Comparison of ENCODE assay signal across 8 cellular contexts in the genomic region with DNA sequence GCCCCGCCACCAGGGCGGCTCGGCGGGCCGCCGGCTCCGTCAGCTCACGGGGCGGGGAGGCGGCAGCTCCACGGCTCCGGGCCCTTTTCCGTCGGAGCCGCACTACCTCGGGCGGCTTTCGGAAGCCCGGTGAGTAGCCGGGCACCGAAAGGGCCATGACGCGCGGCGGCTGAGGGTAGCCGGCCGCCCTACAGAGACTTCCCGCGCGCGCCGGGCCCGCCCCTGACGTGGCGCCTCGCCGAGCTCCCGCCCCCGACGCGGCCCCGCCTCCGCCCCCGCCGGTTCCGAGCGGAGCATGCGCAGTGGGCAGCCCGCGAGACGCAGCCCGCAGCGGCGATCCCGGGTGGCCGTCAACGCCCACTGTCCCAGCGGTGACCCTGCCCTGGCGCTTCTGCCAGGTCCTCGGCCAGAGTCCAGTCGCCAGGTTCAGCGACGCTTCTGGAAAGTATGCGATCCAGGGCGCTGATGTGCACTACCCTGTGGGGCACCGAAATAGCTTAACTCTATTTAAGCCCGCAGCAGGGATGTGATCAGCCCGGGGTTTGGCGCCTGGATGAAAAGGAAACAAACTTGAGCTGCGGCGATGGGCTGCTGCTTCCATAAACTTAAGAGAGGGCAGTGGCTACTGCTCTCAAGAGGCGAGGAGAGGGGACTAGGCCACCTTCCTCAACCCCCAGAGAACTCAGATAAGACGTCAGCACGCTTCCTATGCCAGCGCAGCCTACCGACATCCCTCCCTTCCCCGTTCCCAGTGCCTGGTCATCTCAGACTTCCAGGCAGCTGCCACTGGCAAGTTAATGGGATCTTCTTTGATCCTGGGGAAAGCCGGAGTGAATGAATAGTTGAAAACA. TPM values are rescaled to one million over a fixed set of nuclear protein-coding genes. Genes with fewer than 3 reads are reported as not detected.
DNase-seq lines count a peak whose midpoint lies in the region; ATAC-seq and TF ChIP-seq lines count a peak whose summit lies in the region.

Gene DONSON (minus strand): TSS at position 200 of the 851 bp plus-strand sequence. CDS start 43 bp downstream, at position 157.

- peak; percentile 12; the same call in 1 of the 3 replicates for TF ChIP-seq CTCF in GM12872 (IDR thresholded peaks at IDR 0.05; ENCODE audit: insufficient read depth, low read depth, low read length)
- no peak for TF ChIP-seq CTCF in parathyroid adenoma (IDR thresholded peaks at IDR 0.05)
- TF ChIP-seq CTCF in tibial artery (IDR thresholded peaks at IDR 0.05): no peak

- H3K4me3 ChIP-seq in parathyroid adenoma (ENCODE audit: low read depth, low read length) (peak within 1 kb of the TSS; percentile 79), tibial artery (peak within 1 kb of the TSS; percentile 73 to 85)

- H3K36me3 ChIP-seq in parathyroid adenoma (ENCODE audit: control insufficient read depth, insufficient read depth, low read length) (no peaks in the 10 kb centered on the region), tibial artery (peaks cover 0 to 12% (median 0%) of the 10 kb centered on the region in 3 donors)

- DNase-seq in NCI-H1105 (lab: John Stamatoyannopoulos, UW): peak; percentile 83
- peak; percentile 63 to 79 for DNase-seq in SW 1271 (lab: John Stamatoyannopoulos, UW)
- DNase-seq in activated naive CD8-positive, alpha-beta T cell treated with anti-CD3 and anti-CD28 coated beads, Interleukin-2, amount 50 U/mL, for 16 hours (ENCODE audit: low read depth, low spot score): peak; percentile 64
- peak; percentile 93 for DNase-seq in Right ventricle myocardium superior
- DNase-seq in tibial artery: peak; percentile 69 to 91

- no peak within 1 kb of the TSS for H3K9ac ChIP-seq in parathyroid adenoma

- H3K27ac ChIP-seq in parathyroid adenoma (peak within 1 kb of the TSS; percentile 76), tibial artery (peak within 1 kb of the TSS; percentile 72 to 83)

- H3K4me1 ChIP-seq in parathyroid adenoma (no peaks in the 10 kb centered on the region), tibial artery (peaks cover 0 to 11% (median 7%) of the 10 kb centered on the region in 4 donors)

- H3K4me2 ChIP-seq in parathyroid adenoma (ENCODE audit: low read length): peak within 1 kb of the TSS; percentile 93

- ATAC-seq in HG02623 (IDR thresholded peaks at IDR 0.05; ENCODE audit: unreplicated experiment) (peak; percentile 80), Right ventricle myocardium superior (ENCODE audit: poor library complexity) (peak; percentile 98)

- H3K27me3 ChIP-seq in parathyroid adenoma (ENCODE audit: control insufficient read depth, insufficient read depth, low read length) (no peaks in the 10 kb centered on the region), tibial artery (no peaks in the 10 kb centered on the region)

- peak within 1 kb of the TSS; percentile 85 for H2AFZ ChIP-seq in parathyroid adenoma

- no peaks in the 10 kb centered on the region for H3K9me3 ChIP-seq in parathyroid adenoma (ENCODE audit: control insufficient read depth, low read length)
- no peaks in the 10 kb centered on the region for H3K9me3 ChIP-seq in tibial artery

- intact Hi-C loops in Right ventricle myocardium superior (cut with DNase I): no loop called here
- intact Hi-C loops in tibial artery (cut with DNase I; ENCODE audit: low total_unique reads): no loop called here

- no peaks in the 10 kb centered on the region for H3K79me2 ChIP-seq in parathyroid adenoma

RNA-seq across cellular contexts. Expression of gene DONSON, which starts in this region (rescaled TPM):
- 5.1 TPM for total RNA-seq in Right ventricle myocardium superior

Comparison
In these comparisons a context has a peak if more than half of its experiments do, and no peak if none do; other contexts are left out.
1. Peak in every context shown above with its lines: DNase-seq, ATAC-seq, H3K4me3 ChIP-seq and H3K27ac ChIP-seq.